In genomic region chr1:38680801-38681510, GRCh38 we compare ENCODE assay signal across 14 cellular contexts.
DNase-seq lines count a peak whose midpoint lies in the region; ATAC-seq and TF ChIP-seq lines count a peak whose summit lies in the region.
"Had no signal": no experiment of that assay in that cellular context is flagged by ENCODE, and none has a peak within 500 bp of the region (broad histone marks: within the 10 kb centered on the region; RNA-seq: fewer than 3 reads in every experiment).

No MANE protein-coding gene starts in this region.

- no peak overlapping the region for H3K9ac ChIP-seq in DND-41 (ENCODE audit: low read depth, low read length)

- TF ChIP-seq CTCF in DND-41 (IDR thresholded peaks at IDR 0.05; ENCODE audit: borderline replicate concordance, extremely low read depth, low read length, poor library complexity, severe bottlenecking): no peak

- no peak for ATAC-seq in DND-41 (ENCODE audit: insufficient read depth, low read depth)
- no peak for ATAC-seq in HG03159 (IDR thresholded peaks at IDR 0.05; ENCODE audit: unreplicated experiment)

- H3K4me3 ChIP-seq in DND-41 (ENCODE audit: low read depth in 1 of 2, low read length in 2 of 2): no peak overlapping the region
- H3K4me3 ChIP-seq: colonic mucosa, prostate gland, suprapubic skin had no signal

- H3K9me3 ChIP-seq in DND-41 (ENCODE audit: insufficient read depth, low read length, severe bottlenecking): no peaks in the 10 kb centered on the region
- H3K9me3 ChIP-seq: colonic mucosa, prostate gland, suprapubic skin had no signal

- no peaks in the 10 kb centered on the region for H4K20me1 ChIP-seq in DND-41 (ENCODE audit: insufficient read depth, low read length)

- H3K79me2 ChIP-seq in DND-41 (ENCODE audit: insufficient read depth, low read length): no peaks in the 10 kb centered on the region

- no peaks in the 10 kb centered on the region for H3K36me3 ChIP-seq in DND-41 (ENCODE audit: insufficient read depth, low read length)
- H3K36me3 ChIP-seq: colonic mucosa, prostate gland, suprapubic skin had no signal

- no peak overlapping the region for H2AFZ ChIP-seq in DND-41 (ENCODE audit: low read depth, low read length)

- no peak overlapping the region for H3K27ac ChIP-seq in DND-41 (ENCODE audit: low read length)
- H3K27ac ChIP-seq: colonic mucosa, prostate gland, suprapubic skin had no signal

- DNase-seq in DND-41: peak; percentile 21
- DNase-seq in NCI-H226: peak; percentile 55
- DNase-seq in dermis microvascular lymphatic vessel endothelial cell (ENCODE audit: low read depth in 2 of 2): peak; percentile 9 to 45
- DNase-seq in lung microvascular endothelial cell (ENCODE audit: low read depth in 2 of 2): peak; percentile 33 to 66
- DNase-seq in ACHN: no peak
- no peak for DNase-seq in cerebellar nuclear complex (lab: John Stamatoyannopoulos, UW)
- no peak for DNase-seq in NCI-H2081 treated with DMSO at 0.1 percent for 48 hours (lab: John Stamatoyannopoulos, UW)
- DNase-seq: activated CD8-positive, alpha-beta memory T cell treated with anti-CD3 and anti-CD28 coated beads, Interleukin-2, amount 50 U/mL, for 48 hours; colonic mucosa; NCI-H1105 treated with DMSO at 0.1 percent for 48 hours; T-helper 1 cell had no signal

- no peaks in the 10 kb centered on the region for H3K4me1 ChIP-seq in DND-41 (ENCODE audit: insufficient read depth, low read length)
- H3K4me1 ChIP-seq: colonic mucosa, prostate gland, suprapubic skin had no signal

- H3K27me3 ChIP-seq in DND-41 (ENCODE audit: insufficient read depth, low read length, poor library complexity): no peaks in the 10 kb centered on the region
- H3K27me3 ChIP-seq: colonic mucosa had no signal

- no peak overlapping the region for H3K4me2 ChIP-seq in DND-41 (ENCODE audit: insufficient read depth, low read length)

- in situ Hi-C loops in ACHN (cut with HindIII; ENCODE audit: low pct_ligation_motif_present, low pct_unique_long_range_greater_than_20kb, low sequenced_read_pairs): no loop called here

Comparison
In these comparisons a context has a peak if more than half of its experiments do, and no peak if none do; other contexts are left out.
1. DNase-seq: peak in DND-41 (single experiment), NCI-H226 (single experiment), dermis microvascular lymphatic vessel endothelial cell (2 of 2) and lung microvascular endothelial cell (2 of 2); none in ACHN (single experiment), cerebellar nuclear complex (0 of 2) and NCI-H2081 treated with DMSO at 0.1 percent for 48 hours (single experiment).